Comparison of ENCODE assay signal across 2 cellular contexts in the genomic region with DNA sequence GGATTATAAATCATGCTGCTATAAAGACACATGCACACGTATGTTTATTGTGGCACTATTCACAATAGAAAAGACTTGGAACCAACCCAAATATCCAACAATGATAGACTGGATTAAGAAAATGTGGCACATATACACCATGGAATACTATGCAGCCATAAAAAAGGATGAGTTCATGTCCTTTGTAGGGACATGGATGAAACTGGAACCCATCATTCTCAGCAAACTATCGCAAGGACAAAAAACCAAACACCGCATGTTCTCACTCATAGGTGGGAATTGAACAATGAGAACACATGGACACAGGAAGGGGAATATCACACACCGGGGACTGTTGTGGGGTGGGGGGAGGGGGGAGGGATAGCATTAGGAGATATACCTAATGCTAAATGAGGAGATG.
DNase-seq lines count a peak whose midpoint lies in the region; ATAC-seq, FAIRE-seq and TF ChIP-seq lines count a peak whose summit lies in the region.
"Not testable (repeated sequence)": the region's sequence is repeated elsewhere in the genome, so short reads cannot be mapped to it uniquely, and the experiment has no call there.

No MANE protein-coding gene starts in this region.

- TF ChIP-seq POLR2A in K562 (conservative IDR thresholded peaks at IDR 0.05): not testable (repeated sequence)

- H3K9me1 ChIP-seq in K562 (ENCODE audit: control insufficient read depth, insufficient read depth, low read length): not testable (repeated sequence)

- not testable (repeated sequence) for H3K9me3 ChIP-seq in HEK293 (ENCODE audit: control insufficient read depth, insufficient read depth, low read depth, low read length); K562 (replicated peaks; ENCODE audit: control insufficient read depth, insufficient read depth, low read depth, low read length)

- not testable (repeated sequence) for TF ChIP-seq CTCF in HEK293 (tag by site-specific recombination; IDR thresholded peaks at IDR 0.05); K562 (IDR thresholded peaks at IDR 0.05 in 2 of 3, conservative IDR thresholded peaks at IDR 0.05 in 1 of 3; ENCODE audit: insufficient read depth in 2 of 3, low read depth in 1 of 3, low read length in 3 of 3)

- not testable (repeated sequence) for BruUV-seq in K562 (replicated peaks; lab: Mats Ljungman, UMichigan)

- intact Hi-C loops in K562 (cut with micrococcal nuclease): not testable (repeated sequence)

- not testable (repeated sequence) for H3K9ac ChIP-seq in K562 (ENCODE audit: insufficient read depth in 1 of 2, low read depth in 2 of 2, low read length in 2 of 2)

- ATAC-seq in K562: not testable (repeated sequence)

- CTCF ChIA-PET in HEK293 (lab: Yijun Ruan, JAX); K562 (lab: Yijun Ruan, JAX; ENCODE audit: low intra/inter-chr PET ratio): not testable (repeated sequence)

- in situ Hi-C loops in K562 (cut with MboI): not testable (repeated sequence)

- H3K4me2 ChIP-seq in K562 (ENCODE audit: insufficient read depth, low read length): not testable (repeated sequence)

- POLR2A ChIA-PET in HEK293 (lab: Yijun Ruan, JAX); K562 (lab: Yijun Ruan, JAX): not testable (repeated sequence)

- H3K79me2 ChIP-seq in K562 (ENCODE audit: control insufficient read depth, insufficient read depth, low read length): not testable (repeated sequence)

- DNase-seq in K562 (ENCODE audit: extremely low read depth in 1 of 4, low spot score in 3 of 4): not testable (repeated sequence)

- not testable (repeated sequence) for FAIRE-seq in K562 (lab: Jason Lieb, UNC)

- not testable (repeated sequence) for H4K20me1 ChIP-seq in K562 (replicated peaks; ENCODE audit: control insufficient read depth, insufficient read depth, low read length)

- WGBS in K562 (ENCODE audit: insufficient coverage, low coverage, missing lambda C conversion rate): 100% methylated on average over 2 of the region's 4 CpGs

- H3K4me1 ChIP-seq in HEK293 (ENCODE audit: control insufficient read depth, insufficient read depth, low read length); K562 (replicated peaks in 1 of 2; ENCODE audit: control insufficient read depth in 2 of 2, insufficient read depth in 2 of 2, low read length in 2 of 2): not testable (repeated sequence)

- not testable (repeated sequence) for TF ChIP-seq RAD21 in K562 (CRISPR knock-in tag; conservative IDR thresholded peaks at IDR 0.05 in 1 of 2, IDR thresholded peaks at IDR 0.05 in 1 of 2)

- not testable (repeated sequence) for H3K4me3 ChIP-seq in HEK293 (ENCODE audit: low read depth, low read length); K562

- not testable (repeated sequence) for TF ChIP-seq EP300 in K562 (IDR thresholded peaks at IDR 0.05; ENCODE audit: low read length)

- not testable (repeated sequence) for H3K27ac ChIP-seq in HEK293 (ENCODE audit: extremely low read depth, low read depth, low read length); K562 (ENCODE audit: extremely low read depth, low read depth, low read length)

- not testable (repeated sequence) for H3K27me3 ChIP-seq in K562 (ENCODE audit: control insufficient read depth in 2 of 2, insufficient read depth in 2 of 2, low read length in 2 of 2)

- H3K36me3 ChIP-seq in HEK293 (ENCODE audit: control insufficient read depth in 2 of 2, insufficient read depth in 1 of 2, low read length in 2 of 2): peaks cover 0 to 24% of the 10 kb centered on the region in 2 experiments; a peak in 1 of 3 replicates
- peaks cover 30% of the 10 kb centered on the region; the same call in 1 of the 3 replicates for H3K36me3 ChIP-seq in K562 (ENCODE audit: control insufficient read depth, insufficient read depth, low read length)

- H2AFZ ChIP-seq in K562 (ENCODE audit: low read depth, low read length): not testable (repeated sequence)

TF ChIP-seq in HEK293, 187 proteins besides CTCF, POLR2A, EP300 and RAD21:
- peak; percentile 79 for TF ChIP-seq ZNF146 (tag by site-specific recombination; IDR thresholded peaks at IDR 0.05)

TF ChIP-seq in K562, 482 proteins besides CTCF, POLR2A, EP300 and RAD21:
- peak; percentile 54 for TF ChIP-seq ZNF146 (CRISPR knock-in tag; IDR thresholded peaks at IDR 0.05; ENCODE audit: unreplicated experiment)
